Comparison of ENCODE assay signal across 8 cellular contexts in the genomic region with DNA sequence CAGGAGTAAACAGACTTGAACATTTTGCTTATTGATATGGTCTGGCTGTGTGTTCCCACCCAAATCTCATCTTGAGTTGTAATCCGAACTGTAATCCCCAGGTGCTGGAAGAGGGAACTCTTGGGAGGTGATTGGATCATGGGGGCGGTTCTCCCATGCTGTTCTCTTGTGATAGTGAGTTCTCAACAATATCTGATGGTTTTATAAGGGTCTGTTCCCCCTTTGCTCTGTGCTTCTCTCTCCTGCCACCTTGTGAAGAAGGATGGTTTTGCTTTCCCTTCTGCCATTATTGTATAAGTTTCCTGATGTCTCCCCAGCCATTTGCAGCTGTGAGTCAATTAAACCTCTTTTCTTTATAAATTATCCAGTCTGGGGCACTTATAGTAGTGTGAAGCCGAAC. TPM values are rescaled to one million over a fixed set of nuclear protein-coding genes. Genes with fewer than 3 reads are reported as not detected.
DNase-seq lines count a peak whose midpoint lies in the region; ATAC-seq and TF ChIP-seq lines count a peak whose summit lies in the region.

No MANE protein-coding gene starts in this region.

- no peaks in the 10 kb centered on the region for H3K36me3 ChIP-seq in WERI-Rb-1

- no peak for ATAC-seq in HG03354 (IDR thresholded peaks at IDR 0.05; ENCODE audit: poor library complexity, severe bottlenecking, unreplicated experiment)

- DNase-seq in NCI-H2081 (lab: John Stamatoyannopoulos, UW), result peak; percentile 19 to 59
- DNase-seq in NCI-H2081 treated with DMSO at 0.1 percent for 48 hours (lab: John Stamatoyannopoulos, UW), result no peak
- peak; percentile 25 for DNase-seq in NCI-H1436 (lab: John Stamatoyannopoulos, UW)
- peak; percentile 74 for DNase-seq in WERI-Rb-1
- peak; percentile 60 for DNase-seq in kidney glomerular epithelial cell (lab: John Stamatoyannopoulos, UW)
- DNase-seq in posterior vena cava (ENCODE audit: low spot score), result no peak
- DNase-seq in activated CD4-positive, alpha-beta T cell treated with anti-CD3 and anti-CD28 coated beads for 1 hour, result no peak

- no peak overlapping the region for H3K27ac ChIP-seq in WERI-Rb-1

- intact Hi-C loops in posterior vena cava (cut with DNase I), result no loop called here

- no peak overlapping the region for H3K4me3 ChIP-seq in WERI-Rb-1 (ENCODE audit: low read depth, low read length)

- no peaks in the 10 kb centered on the region for H3K9me3 ChIP-seq in WERI-Rb-1 (ENCODE audit: severe bottlenecking)

- TF ChIP-seq CTCF in WERI-Rb-1 (IDR thresholded peaks at IDR 0.05; ENCODE audit: low read depth, low read length), result peak; percentile 79

- no peaks in the 10 kb centered on the region for H3K27me3 ChIP-seq in WERI-Rb-1 (ENCODE audit: insufficient read depth, low read depth, severe bottlenecking)

RNA-seq across cellular contexts. Expression of a gene that starts 40.0 kb away (rescaled TPM):
- total RNA-seq in posterior vena cava, result 10 to 100 TPM; 20.1 to 28.8 TPM

Comparison
In these comparisons a context has a peak if more than half of its experiments do, and no peak if none do; other contexts are left out.
1. DNase-seq: peak in NCI-H2081 (2 of 2), NCI-H1436 (single experiment), WERI-Rb-1 (single experiment) and kidney glomerular epithelial cell (single experiment); none in NCI-H2081 treated with DMSO at 0.1 percent for 48 hours (single experiment), posterior vena cava (single experiment) and activated CD4-positive, alpha-beta T cell treated with anti-CD3 and anti-CD28 coated beads for 1 hour (single experiment).